1 cellular context compared by ENCODE assay signal in genomic region chr20:43590392-43591303, GRCh38.
A peak's percentile ranks its signal among the peaks of the same experiment; 100 is the strongest.
TF ChIP-seq lines count a peak whose summit lies in the region.

Gene IFT52 (plus strand): TSS chr20:43590937. CDS start chr20:43594699, 3,762 bp downstream.

TF ChIP-seq in HepG2, 621 proteins besides CTCF, POLR2A, EP300 and RAD21 (continued from another document):
- 0 out of 2 replicates have a peak, but pooled peaks have one; percentile 55 for TF ChIP-seq ZBTB49 (CRISPR knock-in tag; IDR thresholded peaks at IDR 0.05; ENCODE audit: borderline replicate concordance)
- no peak; the same call in 1 of the 2 replicates for TF ChIP-seq NFAT5 (CRISPR knock-in tag; IDR thresholded peaks at IDR 0.05)
- TF ChIP-seq ZNF318 (CRISPR knock-in tag; IDR thresholded peaks at IDR 0.05): peak; percentile 90
- 0 out of 2 replicates have a peak, but pooled peaks have one; percentile 72 for TF ChIP-seq ZNF451 (CRISPR knock-in tag; IDR thresholded peaks at IDR 0.05)
- no peak for TF ChIP-seq CENPX (CRISPR knock-in tag; IDR thresholded peaks at IDR 0.05)
- no peak; the same call in 1 of the 2 replicates for TF ChIP-seq ZNF160 (CRISPR knock-in tag; IDR thresholded peaks at IDR 0.05)
- TF ChIP-seq ZNF644 (CRISPR knock-in tag; IDR thresholded peaks at IDR 0.05; ENCODE audit: low read depth): 0 out of 2 replicates have a peak, but pooled peaks have one; percentile 12
- TF ChIP-seq KLF9 (CRISPR knock-in tag; IDR thresholded peaks at IDR 0.05; ENCODE audit: low read depth): peak; percentile 86; the same call in 1 of the 2 replicates
- peak; percentile 74 for TF ChIP-seq TBX2 (CRISPR knock-in tag; IDR thresholded peaks at IDR 0.05; ENCODE audit: borderline replicate concordance)
- TF ChIP-seq ATF7 (IDR thresholded peaks at IDR 0.05): peak; percentile 92
- TF ChIP-seq ATF7 (CRISPR knock-in tag; IDR thresholded peaks at IDR 0.05): peak; percentile 94
- TF ChIP-seq HHEX (CRISPR knock-in tag; IDR thresholded peaks at IDR 0.05): no peak
- TF ChIP-seq POGZ (CRISPR knock-in tag; IDR thresholded peaks at IDR 0.05): peak; percentile 83
- TF ChIP-seq NR2F1 (CRISPR knock-in tag; IDR thresholded peaks at IDR 0.05): 0 out of 4 replicates have a peak, but pooled peaks of 1 of the 2 experiments have one; percentile 4
- peak; percentile 41 for TF ChIP-seq RXRB (CRISPR knock-in tag; IDR thresholded peaks at IDR 0.05; ENCODE audit: borderline replicate concordance)
- TF ChIP-seq NR1H2 (CRISPR knock-in tag; IDR thresholded peaks at IDR 0.05; ENCODE audit: borderline replicate concordance, low read depth): 0 out of 2 replicates have a peak, but pooled peaks have one; percentile 40
- peak; percentile 98 for TF ChIP-seq ASH2L (IDR thresholded peaks at IDR 0.05; ENCODE audit: insufficient read length, low read depth, low read length)
- no peak for TF ChIP-seq CBX1 (IDR thresholded peaks at IDR 0.05; ENCODE audit: low read depth)
- no peak for TF ChIP-seq AFF4 (CRISPR knock-in tag; IDR thresholded peaks at IDR 0.05)
- TF ChIP-seq FLYWCH1 (CRISPR knock-in tag; IDR thresholded peaks at IDR 0.05): no peak; the same call in 1 of the 2 replicates
- peak; percentile 61; the same call in 1 of the 2 replicates for TF ChIP-seq ZSCAN25 (CRISPR knock-in tag; IDR thresholded peaks at IDR 0.05)
- TF ChIP-seq MLLT10 (CRISPR knock-in tag; IDR thresholded peaks at IDR 0.05): no peak
- no peak for TF ChIP-seq IKZF1 (IDR thresholded peaks at IDR 0.05)
- TF ChIP-seq ZNF207 (IDR thresholded peaks at IDR 0.05; ENCODE audit: borderline replicate concordance): no peak
- TF ChIP-seq ZNF740 (CRISPR knock-in tag; IDR thresholded peaks at IDR 0.05): peak; percentile 22; the same call in 1 of the 2 replicates
- TF ChIP-seq RFXAP (CRISPR knock-in tag; IDR thresholded peaks at IDR 0.05; ENCODE audit: borderline replicate concordance): peak; percentile 82
- TF ChIP-seq TEAD2 (CRISPR knock-in tag; IDR thresholded peaks at IDR 0.05): no peak
- peak; percentile 92 for TF ChIP-seq GLI4 (CRISPR knock-in tag; IDR thresholded peaks at IDR 0.05; ENCODE audit: borderline replicate concordance)
- TF ChIP-seq TRIM22 (IDR thresholded peaks at IDR 0.05): no peak
